2 cellular contexts compared by ENCODE assay signal in the genomic region with DNA sequence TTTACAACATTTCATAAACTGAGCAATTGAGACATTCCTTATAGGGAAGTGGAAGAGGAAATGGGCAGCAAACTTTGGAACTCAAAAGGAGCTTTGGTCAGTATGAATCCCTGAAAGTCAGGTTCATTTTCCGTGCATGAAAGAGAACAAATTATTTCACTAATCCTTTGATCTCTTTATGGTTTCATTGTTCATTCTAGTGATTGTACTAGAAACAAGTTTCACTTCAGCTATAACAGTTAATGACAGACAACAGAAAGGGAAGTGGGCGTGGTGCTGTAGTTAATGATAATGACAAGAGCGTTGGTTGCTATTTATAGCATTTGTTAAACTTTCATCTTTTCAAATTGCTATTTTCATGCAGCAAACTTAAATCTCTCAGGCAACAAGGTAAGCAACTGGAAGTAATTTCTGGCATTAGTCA.
TF ChIP-seq lines count a peak whose summit lies in the region.

No MANE protein-coding gene starts in this region.

TF ChIP-seq in HCT116, 20 proteins besides CTCF, POLR2A, EP300 and RAD21:
- TF ChIP-seq EZH2 (IDR thresholded peaks at IDR 0.05), result no peak
- TF ChIP-seq CEBPB (IDR thresholded peaks at IDR 0.05; ENCODE audit: low read depth), result peak; percentile 42
- TF ChIP-seq YY1 (IDR thresholded peaks at IDR 0.05; ENCODE audit: extremely low read depth, insufficient replicate concordance, low read depth, low read length), result no peak
- TF ChIP-seq POLR2AphosphoS5 (IDR thresholded peaks at IDR 0.05; ENCODE audit: low read depth, low read length), result no peak
- TF ChIP-seq CBX3 (IDR thresholded peaks at IDR 0.05; ENCODE audit: low read depth), result no peak
- TF ChIP-seq TCF7L2 (IDR thresholded peaks at IDR 0.05; ENCODE audit: borderline replicate concordance, extremely low read depth, insufficient read depth, insufficient read length), result peak; percentile 94
- TF ChIP-seq, protein P1, sequence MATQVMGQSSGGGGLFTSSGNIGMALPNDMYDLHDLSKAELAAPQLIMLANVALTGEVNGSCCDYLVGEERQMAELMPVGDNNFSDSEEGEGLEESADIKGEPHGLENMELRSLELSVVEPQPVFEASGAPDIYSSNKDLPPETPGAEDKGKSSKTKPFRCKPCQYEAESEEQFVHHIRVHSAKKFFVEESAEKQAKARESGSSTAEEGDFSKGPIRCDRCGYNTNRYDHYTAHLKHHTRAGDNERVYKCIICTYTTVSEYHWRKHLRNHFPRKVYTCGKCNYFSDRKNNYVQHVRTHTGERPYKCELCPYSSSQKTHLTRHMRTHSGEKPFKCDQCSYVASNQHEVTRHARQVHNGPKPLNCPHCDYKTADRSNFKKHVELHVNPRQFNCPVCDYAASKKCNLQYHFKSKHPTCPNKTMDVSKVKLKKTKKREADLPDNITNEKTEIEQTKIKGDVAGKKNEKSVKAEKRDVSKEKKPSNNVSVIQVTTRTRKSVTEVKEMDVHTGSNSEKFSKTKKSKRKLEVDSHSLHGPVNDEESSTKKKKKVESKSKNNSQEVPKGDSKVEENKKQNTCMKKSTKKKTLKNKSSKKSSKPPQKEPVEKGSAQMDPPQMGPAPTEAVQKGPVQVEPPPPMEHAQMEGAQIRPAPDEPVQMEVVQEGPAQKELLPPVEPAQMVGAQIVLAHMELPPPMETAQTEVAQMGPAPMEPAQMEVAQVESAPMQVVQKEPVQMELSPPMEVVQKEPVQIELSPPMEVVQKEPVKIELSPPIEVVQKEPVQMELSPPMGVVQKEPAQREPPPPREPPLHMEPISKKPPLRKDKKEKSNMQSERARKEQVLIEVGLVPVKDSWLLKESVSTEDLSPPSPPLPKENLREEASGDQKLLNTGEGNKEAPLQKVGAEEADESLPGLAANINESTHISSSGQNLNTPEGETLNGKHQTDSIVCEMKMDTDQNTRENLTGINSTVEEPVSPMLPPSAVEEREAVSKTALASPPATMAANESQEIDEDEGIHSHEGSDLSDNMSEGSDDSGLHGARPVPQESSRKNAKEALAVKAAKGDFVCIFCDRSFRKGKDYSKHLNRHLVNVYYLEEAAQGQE (IDR thresholded peaks at IDR 0.05; ENCODE audit: low read depth), result no peak
- 0 out of 2 replicates have a peak, but pooled peaks have one; percentile 6 for TF ChIP-seq FOSL1 (IDR thresholded peaks at IDR 0.05; ENCODE audit: low read depth)
- peak; percentile 83; the same call in 1 of the 2 replicates for TF ChIP-seq SRF (IDR thresholded peaks at IDR 0.05; ENCODE audit: low read depth)
- no peak for TF ChIP-seq ZFX (IDR thresholded peaks at IDR 0.05)
- TF ChIP-seq, protein P2, sequence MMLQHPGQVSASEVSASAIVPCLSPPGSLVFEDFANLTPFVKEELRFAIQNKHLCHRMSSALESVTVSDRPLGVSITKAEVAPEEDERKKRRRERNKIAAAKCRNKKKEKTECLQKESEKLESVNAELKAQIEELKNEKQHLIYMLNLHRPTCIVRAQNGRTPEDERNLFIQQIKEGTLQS (IDR thresholded peaks at IDR 0.05), result no peak
- peak; percentile 74 for TF ChIP-seq JUND (IDR thresholded peaks at IDR 0.05)
- peak; percentile 22; the same call in 1 of the 2 replicates for TF ChIP-seq EGR1 (IDR thresholded peaks at IDR 0.05; ENCODE audit: low read depth)
- TF ChIP-seq SP1 (IDR thresholded peaks at IDR 0.05; ENCODE audit: low read depth), result peak; percentile 90

TF ChIP-seq in IMR-90, 13 proteins besides CTCF, POLR2A, EP300 and RAD21:
- TF ChIP-seq CEBPB (IDR thresholded peaks at IDR 0.05; ENCODE audit: low read depth, low read length) (no peak), RCOR1 (IDR thresholded peaks at IDR 0.05; ENCODE audit: insufficient replicate concordance, low read length) (no peak), MAZ (IDR thresholded peaks at IDR 0.05; ENCODE audit: borderline replicate concordance, low read depth, low read length) (no peak), RFX5 (IDR thresholded peaks at IDR 0.05; ENCODE audit: low read depth, low read length) (no peak), NFE2L2 (IDR thresholded peaks at IDR 0.05; ENCODE audit: low read depth, low read length) (no peak), MAFK (IDR thresholded peaks at IDR 0.05; ENCODE audit: low read depth, low read length) (no peak)
- TF ChIP-seq, protein P3, sequence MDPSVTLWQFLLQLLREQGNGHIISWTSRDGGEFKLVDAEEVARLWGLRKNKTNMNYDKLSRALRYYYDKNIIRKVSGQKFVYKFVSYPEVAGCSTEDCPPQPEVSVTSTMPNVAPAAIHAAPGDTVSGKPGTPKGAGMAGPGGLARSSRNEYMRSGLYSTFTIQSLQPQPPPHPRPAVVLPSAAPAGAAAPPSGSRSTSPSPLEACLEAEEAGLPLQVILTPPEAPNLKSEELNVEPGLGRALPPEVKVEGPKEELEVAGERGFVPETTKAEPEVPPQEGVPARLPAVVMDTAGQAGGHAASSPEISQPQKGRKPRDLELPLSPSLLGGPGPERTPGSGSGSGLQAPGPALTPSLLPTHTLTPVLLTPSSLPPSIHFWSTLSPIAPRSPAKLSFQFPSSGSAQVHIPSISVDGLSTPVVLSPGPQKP (IDR thresholded peaks at IDR 0.05; ENCODE audit: borderline replicate concordance, low read depth, low read length), result no peak
